1 cellular context compared by ENCODE assay signal in genomic region chr2:231883468-231883881, GRCh38.
A peak's percentile ranks its signal among the peaks of the same experiment; 100 is the strongest.
TF ChIP-seq lines count a peak whose summit lies in the region.

No MANE protein-coding gene starts in this region.

TF ChIP-seq in HEK293, 187 proteins besides CTCF, POLR2A, EP300 and RAD21 (continued from another document):
- TF ChIP-seq ZNF76 (tag by site-specific recombination; IDR thresholded peaks at IDR 0.05; ENCODE audit: borderline replicate concordance, low read depth) (no peak), ZBTB17 (tag by site-specific recombination; IDR thresholded peaks at IDR 0.05) (0 out of 2 replicates have a peak, but pooled peaks have one; percentile 16), ZNF768 (tag by site-specific recombination; IDR thresholded peaks at IDR 0.05) (no peak), ZNF561 (tag by site-specific recombination; IDR thresholded peaks at IDR 0.05; ENCODE audit: borderline replicate concordance) (peak; percentile 49; the same call in 1 of the 2 replicates), ELK4 (IDR thresholded peaks at IDR 0.05; ENCODE audit: borderline replicate concordance, low read depth, low read length) (no peak), ZNF398 (tag by site-specific recombination; IDR thresholded peaks at IDR 0.05) (0 out of 2 replicates have a peak, but pooled peaks have one; percentile 35), YY2 (tag by site-specific recombination; IDR thresholded peaks at IDR 0.05) (peak; percentile 46; the same call in 1 of the 2 replicates), ATF2 (tag by site-specific recombination; IDR thresholded peaks at IDR 0.05; ENCODE audit: low read depth) (no peak), KLF7 (tag by site-specific recombination; IDR thresholded peaks at IDR 0.05; ENCODE audit: borderline replicate concordance) (no peak), ZNF843 (tag by site-specific recombination; IDR thresholded peaks at IDR 0.05) (peak; percentile 93), ZNF24 (tag by site-specific recombination; IDR thresholded peaks at IDR 0.05) (no peak), ZNF174 (tag by site-specific recombination; IDR thresholded peaks at IDR 0.05) (no peak)
TF ChIP-seq in HEK293: peak in this region for 26.
